In the genomic region with DNA sequence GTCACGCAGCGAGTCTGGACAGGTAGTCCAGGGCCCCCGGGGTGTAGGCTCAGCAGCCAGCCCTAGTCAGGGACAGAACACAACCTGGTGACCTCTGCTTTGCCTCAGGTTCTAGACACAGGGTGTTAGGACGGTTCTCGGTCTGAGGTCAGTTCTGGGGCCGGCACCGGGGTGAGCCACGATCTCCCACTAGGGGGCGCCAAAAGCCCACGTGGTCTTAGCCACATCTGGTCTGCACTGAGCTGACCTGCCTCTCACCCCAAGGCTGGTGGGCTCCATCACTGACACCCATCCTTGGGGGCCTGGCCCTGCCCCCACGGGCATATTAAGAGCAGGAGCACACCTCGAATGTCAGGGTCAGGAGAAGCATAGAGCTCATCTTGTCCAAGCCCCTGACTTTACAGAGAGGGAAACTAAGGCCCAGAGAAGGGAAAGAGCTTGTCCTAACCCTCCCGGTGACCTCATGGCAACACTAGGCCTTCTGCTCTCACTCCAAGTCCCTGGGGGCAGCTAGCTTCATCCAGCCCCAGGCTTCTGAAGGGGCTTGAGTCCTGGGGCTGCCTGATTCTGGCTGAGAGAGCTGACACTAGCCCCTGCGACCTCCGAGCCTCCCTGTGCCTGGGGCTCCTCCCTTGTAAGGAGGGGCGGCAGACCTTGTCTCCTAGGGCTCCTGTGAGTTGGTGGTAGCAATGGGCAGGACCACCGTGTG, we compare ENCODE assay signal across 8 cellular contexts. TPM values are rescaled to one million over a fixed set of nuclear protein-coding genes. Genes with fewer than 3 reads are reported as not detected.
A peak's percentile ranks its signal among the peaks of the same experiment; 100 is the strongest.
DNase-seq lines count a peak whose midpoint lies in the region; ATAC-seq and TF ChIP-seq lines count a peak whose summit lies in the region.

No MANE protein-coding gene starts in this region.

- DNase-seq in CD14-positive monocyte (ENCODE audit: low spot score): peak; percentile 81
- peak; percentile 25 for DNase-seq in Jurkat, Clone E6-1 (ENCODE audit: low read depth, low spot score)
- DNase-seq in activated naive CD4-positive, alpha-beta T cell (lab: John Stamatoyannopoulos, UW): peak; percentile 56 to 77 (median 66)
- peak; percentile 26 to 90 (median 72) for DNase-seq in head of caudate nucleus
- DNase-seq in posterior vena cava (ENCODE audit: low spot score): peak; percentile 95
- no peak for DNase-seq in cerebellar nuclear complex (lab: John Stamatoyannopoulos, UW)

- no peak overlapping the region for H3K27ac Mint-ChIP-seq in CD14-positive monocyte

- TF ChIP-seq CTCF in CD14-positive monocyte (IDR thresholded peaks at IDR 0.05): peak; percentile 91

- ATAC-seq in GM19395 (IDR thresholded peaks at IDR 0.05; ENCODE audit: unreplicated experiment): peak; percentile 65
- ATAC-seq in SK-N-SH treated with all-trans-retinoic acid at 6 μM for 48 hours: peak; percentile 94

- intact Hi-C loops in CD14-positive monocyte (cut with micrococcal nuclease): no loop called here
- intact Hi-C loops in head of caudate nucleus (cut with DNase I): no loop called here
- intact Hi-C loops in posterior vena cava (cut with DNase I): no loop called here

- H3K9me3 Mint-ChIP-seq in CD14-positive monocyte: no peaks in the 10 kb centered on the region

- no peak overlapping the region for H3K4me3 ChIP-seq in Jurkat, Clone E6-1 (ENCODE audit: low read length)

- H3K36me3 Mint-ChIP-seq in CD14-positive monocyte: no peaks in the 10 kb centered on the region

- H3K27me3 Mint-ChIP-seq in CD14-positive monocyte (ENCODE audit: low read depth in 3 of 3): peaks cover 2 to 5% (median 4%) of the 10 kb centered on the region in 3 donors

- peak overlapping the region in 1 of 2 donors; percentile 4 for H3K4me3 Mint-ChIP-seq in CD14-positive monocyte

- peaks cover 2% of the 10 kb centered on the region for H3K4me1 Mint-ChIP-seq in CD14-positive monocyte

TF ChIP-seq in SK-N-SH treated with all-trans-retinoic acid at 6 μM for 48 hours, 23 proteins besides CTCF, POLR2A, EP300 and RAD21:
- TF ChIP-seq, protein P1, sequence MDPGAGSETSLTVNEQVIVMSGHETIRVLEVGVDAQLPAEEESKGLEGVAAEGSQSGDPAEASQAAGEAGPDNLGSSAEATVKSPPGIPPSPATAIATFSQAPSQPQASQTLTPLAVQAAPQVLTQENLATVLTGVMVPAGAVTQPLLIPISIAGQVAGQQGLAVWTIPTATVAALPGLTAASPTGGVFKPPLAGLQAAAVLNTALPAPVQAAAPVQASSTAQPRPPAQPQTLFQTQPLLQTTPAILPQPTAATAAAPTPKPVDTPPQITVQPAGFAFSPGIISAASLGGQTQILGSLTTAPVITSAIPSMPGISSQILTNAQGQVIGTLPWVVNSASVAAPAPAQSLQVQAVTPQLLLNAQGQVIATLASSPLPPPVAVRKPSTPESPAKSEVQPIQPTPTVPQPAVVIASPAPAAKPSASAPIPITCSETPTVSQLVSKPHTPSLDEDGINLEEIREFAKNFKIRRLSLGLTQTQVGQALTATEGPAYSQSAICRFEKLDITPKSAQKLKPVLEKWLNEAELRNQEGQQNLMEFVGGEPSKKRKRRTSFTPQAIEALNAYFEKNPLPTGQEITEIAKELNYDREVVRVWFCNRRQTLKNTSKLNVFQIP (CRISPR knock-in tag; IDR thresholded peaks at IDR 0.05; ENCODE audit: borderline replicate concordance, low read depth): no peak
- TF ChIP-seq, protein P2, sequence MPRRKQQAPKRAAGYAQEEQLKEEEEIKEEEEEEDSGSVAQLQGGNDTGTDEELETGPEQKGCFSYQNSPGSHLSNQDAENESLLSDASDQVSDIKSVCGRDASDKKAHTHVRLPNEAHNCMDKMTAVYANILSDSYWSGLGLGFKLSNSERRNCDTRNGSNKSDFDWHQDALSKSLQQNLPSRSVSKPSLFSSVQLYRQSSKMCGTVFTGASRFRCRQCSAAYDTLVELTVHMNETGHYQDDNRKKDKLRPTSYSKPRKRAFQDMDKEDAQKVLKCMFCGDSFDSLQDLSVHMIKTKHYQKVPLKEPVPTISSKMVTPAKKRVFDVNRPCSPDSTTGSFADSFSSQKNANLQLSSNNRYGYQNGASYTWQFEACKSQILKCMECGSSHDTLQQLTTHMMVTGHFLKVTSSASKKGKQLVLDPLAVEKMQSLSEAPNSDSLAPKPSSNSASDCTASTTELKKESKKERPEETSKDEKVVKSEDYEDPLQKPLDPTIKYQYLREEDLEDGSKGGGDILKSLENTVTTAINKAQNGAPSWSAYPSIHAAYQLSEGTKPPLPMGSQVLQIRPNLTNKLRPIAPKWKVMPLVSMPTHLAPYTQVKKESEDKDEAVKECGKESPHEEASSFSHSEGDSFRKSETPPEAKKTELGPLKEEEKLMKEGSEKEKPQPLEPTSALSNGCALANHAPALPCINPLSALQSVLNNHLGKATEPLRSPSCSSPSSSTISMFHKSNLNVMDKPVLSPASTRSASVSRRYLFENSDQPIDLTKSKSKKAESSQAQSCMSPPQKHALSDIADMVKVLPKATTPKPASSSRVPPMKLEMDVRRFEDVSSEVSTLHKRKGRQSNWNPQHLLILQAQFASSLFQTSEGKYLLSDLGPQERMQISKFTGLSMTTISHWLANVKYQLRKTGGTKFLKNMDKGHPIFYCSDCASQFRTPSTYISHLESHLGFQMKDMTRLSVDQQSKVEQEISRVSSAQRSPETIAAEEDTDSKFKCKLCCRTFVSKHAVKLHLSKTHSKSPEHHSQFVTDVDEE (CRISPR knock-in tag; IDR thresholded peaks at IDR 0.05): peak; percentile 56; the same call in 1 of the 2 replicates
- TF ChIP-seq BACH2 (CRISPR knock-in tag; IDR thresholded peaks at IDR 0.05; ENCODE audit: borderline replicate concordance) (0 out of 2 replicates have a peak, but pooled peaks have one; percentile 2), TCF4 (CRISPR knock-in tag; IDR thresholded peaks at IDR 0.05; ENCODE audit: borderline replicate concordance) (peak; percentile 49; the same call in 1 of the 2 replicates)

RNA-seq across cellular contexts. Expression of a gene that starts 9.0 kb away (rescaled TPM):
- polyA plus RNA-seq in CD14-positive monocyte: under 1 TPM; 0.10 to 0.12 TPM
- polyA plus RNA-seq in Jurkat, Clone E6-1 (2012; ENCODE audit: insufficient read depth, insufficient read length): 0.39 TPM
- total RNA-seq in posterior vena cava: not detected

RNA-seq across cellular contexts. Expression of a gene that starts 43.6 kb away (rescaled TPM):
- under 1 TPM; 0.04 to 0.08 TPM for polyA plus RNA-seq in CD14-positive monocyte
- 5.0 TPM for polyA plus RNA-seq in Jurkat, Clone E6-1 (2012; ENCODE audit: insufficient read depth, insufficient read length)
- total RNA-seq in posterior vena cava: 10 to 100 TPM in 1 of 2 donors, 1 to 10 TPM in 1; 2.8 to 10.9 TPM

Comparison
In these comparisons a context has a peak if more than half of its experiments do, and no peak if none do; other contexts are left out.
1. DNase-seq: peak in CD14-positive monocyte (single experiment), Jurkat, Clone E6-1 (single experiment), activated naive CD4-positive, alpha-beta T cell (4 of 4), head of caudate nucleus (42 of 42) and posterior vena cava (single experiment); none in cerebellar nuclear complex (0 of 2).